ENCODE assay signal across 35 cellular contexts in genomic region chr7:152443586-152443985, GRCh38.
"Had no signal": no experiment of that assay in that cellular context is flagged by ENCODE, and none has a peak within 500 bp of the region (broad histone marks: within the 10 kb centered on the region; RNA-seq: fewer than 3 reads in every experiment).

No MANE protein-coding gene starts in this region.

- H3K9me3 Mint-ChIP-seq: activated B cell treated with CpG ODN at 0.5 μM for 24 hours; activated CD4-positive, alpha-beta memory T cell treated with anti-CD3 and anti-CD28 coated beads, Interleukin-2, amount 10 ng/mL, durations not matched to agents 7 days and 5 days; activated CD4-positive, alpha-beta T cell treated with anti-CD3 and anti-CD28 coated beads, Interleukin-2, amount 10 ng/mL, durations not matched to agents 7 days and 5 days; activated naive CD4-positive, alpha-beta T cell treated with anti-CD3 and anti-CD28 coated beads, Interleukin-2, amount 10 ng/mL, durations not matched to agents 7 days and 5 days; activated naive CD4-positive, alpha-beta T cell treated with anti-CD3 and anti-CD28 coated beads, Interleukin-2, amount 50 U/mL, for 24 hours; activated naive CD8-positive, alpha-beta T cell treated with anti-CD3 and anti-CD28 coated beads, Interleukin-2, amount 10 ng/mL, durations not matched to agents 7 days and 5 days; activated naive CD8-positive, alpha-beta T cell treated with anti-CD3 and anti-CD28 coated beads, Interleukin-2, amount 50 U/mL, for 24 hours; activated T-cell treated with anti-CD3 and anti-CD28 coated beads, Interleukin-2, amount 50 U/mL, for 24 hours; activated T-helper 2 cell treated with anti-CD3 and anti-CD28 coated beads, Interferon-gamma antibody, Interleukin-2, Interleukin-4, amounts not matched to agents 10 μg/mL and 5 μg/mL and 100 μg/mL, durations not matched to agents 14 hours and 24 hours and 36 hours; brain; central memory CD8-positive, alpha-beta T cell; T-helper 1 cell treated with Interleukin-12 subunit alpha and Interleukin-12 subunit beta and Interleukin-4 antibody, amounts not matched to agents 30 μg/mL and 1 μg/mL, for 36 hours; T-helper 2 cell treated with Interferon-gamma antibody and Interleukin-4, amounts not matched to agents 5 μg/mL and 100 μg/mL, for 36 hours had no signal

- H3K27me3 ChIP-seq: ascending aorta, cardiac muscle cell had no signal

- H3K27ac ChIP-seq: ascending aorta, cardiac muscle cell, VCaP had no signal

- ATAC-seq: activated CD8-positive, alpha-beta T cell treated with anti-CD3 and anti-CD28 coated beads, Interleukin-2, amount 10 ng/mL, durations not matched to agents 7 days and 5 days; activated naive CD8-positive, alpha-beta T cell treated with anti-CD3 and anti-CD28 coated beads, Interleukin-2, amount 50 U/mL, for 24 hours had no signal

- H3K4me3 ChIP-seq: ascending aorta, cardiac muscle cell had no signal

- H3K36me3 ChIP-seq: ascending aorta, cardiac muscle cell had no signal

- H3K4me3 Mint-ChIP-seq: activated B cell treated with CpG ODN at 0.5 μM for 24 hours; activated CD4-positive, alpha-beta memory T cell treated with anti-CD3 and anti-CD28 coated beads, Interleukin-2, amount 10 ng/mL, durations not matched to agents 7 days and 5 days; activated CD4-positive, alpha-beta T cell treated with anti-CD3 and anti-CD28 coated beads, Interleukin-2, amount 10 ng/mL, durations not matched to agents 7 days and 5 days; activated CD8-positive, alpha-beta T cell treated with anti-CD3 and anti-CD28 coated beads, Interleukin-2, amount 10 ng/mL, durations not matched to agents 7 days and 5 days; activated naive CD4-positive, alpha-beta T cell treated with anti-CD3 and anti-CD28 coated beads, Interleukin-2, amount 10 ng/mL, durations not matched to agents 7 days and 5 days; activated naive CD4-positive, alpha-beta T cell treated with anti-CD3 and anti-CD28 coated beads, Interleukin-2, amount 50 U/mL, for 24 hours; activated naive CD8-positive, alpha-beta T cell; activated naive CD8-positive, alpha-beta T cell treated with anti-CD3 and anti-CD28 coated beads, Interleukin-2, amount 10 ng/mL, durations not matched to agents 7 days and 5 days; activated naive CD8-positive, alpha-beta T cell treated with anti-CD3 and anti-CD28 coated beads, Interleukin-2, amount 50 U/mL, for 24 hours; activated T-cell treated with anti-CD3 and anti-CD28 coated beads, Interleukin-2, amount 50 U/mL, for 24 hours; brain; central memory CD8-positive, alpha-beta T cell; T-helper 1 cell treated with Interleukin-12 subunit alpha and Interleukin-12 subunit beta and Interleukin-4 antibody, amounts not matched to agents 30 μg/mL and 1 μg/mL, for 36 hours; T-helper 2 cell treated with Interferon-gamma antibody and Interleukin-4, amounts not matched to agents 5 μg/mL and 100 μg/mL, for 36 hours had no signal

- DNase-seq: activated B cell treated with CpG ODN at 0.5 μM for 24 hours; activated CD4-positive, alpha-beta memory T cell treated with anti-CD3 and anti-CD28 coated beads, Interleukin-2, amount 10 ng/mL, durations not matched to agents 7 days and 5 days; activated CD4-positive, alpha-beta T cell treated with anti-CD3 and anti-CD28 coated beads for 4 hours; activated CD4-positive, alpha-beta T cell treated with anti-CD3 and anti-CD28 coated beads, Interleukin-2, amount 10 ng/mL, durations not matched to agents 7 days and 5 days; activated CD4-positive, alpha-beta T cell treated with anti-CD3 and anti-CD28 coated beads, Interleukin-2, amount 50 U/mL, for 48 hours; activated CD4-positive, CD25-positive, alpha-beta regulatory T cell treated with anti-CD3 and anti-CD28 coated beads, Interleukin-2, amount 50 U/mL, for 72 hours; activated CD8-positive, alpha-beta memory T cell treated with anti-CD3 and anti-CD28 coated beads, Interleukin-2, amount 50 U/mL, for 48 hours; activated CD8-positive, alpha-beta T cell treated with anti-CD3 and anti-CD28 coated beads, Interleukin-2, amount 10 ng/mL, durations not matched to agents 7 days and 5 days; activated effector memory CD4-positive, alpha-beta T cell treated with Interleukin-2 at 50 U/mL for 16 hours; activated gamma-delta T cell; activated naive CD4-positive, alpha-beta T cell treated with anti-CD3 and anti-CD28 coated beads, Interleukin-2, amount 10 ng/mL, durations not matched to agents 7 days and 5 days; activated naive CD4-positive, alpha-beta T cell treated with Interleukin-2 at 50 U/mL for 16 hours; activated naive CD8-positive, alpha-beta T cell treated with anti-CD3 and anti-CD28 coated beads, Interleukin-2, amount 10 ng/mL, durations not matched to agents 7 days and 5 days; activated naive CD8-positive, alpha-beta T cell treated with anti-CD3 and anti-CD28 coated beads, Interleukin-2, amount 50 U/mL, for 24 hours; activated T-cell treated with anti-CD3 and anti-CD28 coated beads, Interleukin-2, amount 50 U/mL, for 24 hours; activated T-cell treated with anti-CD3 and anti-CD28 coated beads, Interleukin-2, amount 50 U/mL, for 48 hours; amygdala; anterior cingulate cortex; caudate nucleus; cerebellar nuclear complex; T-helper 1 cell; T-helper 2 cell; T-helper 9 cell had no signal

- H3K27ac Mint-ChIP-seq: activated B cell treated with CpG ODN at 0.5 μM for 24 hours; activated CD4-positive, alpha-beta memory T cell treated with anti-CD3 and anti-CD28 coated beads, Interleukin-2, amount 10 ng/mL, durations not matched to agents 7 days and 5 days; activated CD4-positive, alpha-beta T cell treated with anti-CD3 and anti-CD28 coated beads, Interleukin-2, amount 10 ng/mL, durations not matched to agents 7 days and 5 days; activated CD8-positive, alpha-beta T cell treated with anti-CD3 and anti-CD28 coated beads, Interleukin-2, amount 10 ng/mL, durations not matched to agents 7 days and 5 days; activated naive CD4-positive, alpha-beta T cell treated with anti-CD3 and anti-CD28 coated beads, Interleukin-2, amount 10 ng/mL, durations not matched to agents 7 days and 5 days; activated naive CD4-positive, alpha-beta T cell treated with anti-CD3 and anti-CD28 coated beads, Interleukin-2, amount 50 U/mL, for 24 hours; activated naive CD8-positive, alpha-beta T cell; activated naive CD8-positive, alpha-beta T cell treated with anti-CD3 and anti-CD28 coated beads, Interleukin-2, amount 10 ng/mL, durations not matched to agents 7 days and 5 days; activated naive CD8-positive, alpha-beta T cell treated with anti-CD3 and anti-CD28 coated beads, Interleukin-2, amount 50 U/mL, for 24 hours; activated T-cell treated with anti-CD3 and anti-CD28 coated beads, Interleukin-2, amount 50 U/mL, for 24 hours; activated T-helper 2 cell treated with anti-CD3 and anti-CD28 coated beads, Interferon-gamma antibody, Interleukin-2, Interleukin-4, amounts not matched to agents 10 μg/mL and 5 μg/mL and 100 μg/mL, durations not matched to agents 14 hours and 24 hours and 36 hours; brain; T-helper 1 cell treated with Interleukin-12 subunit alpha and Interleukin-12 subunit beta and Interleukin-4 antibody, amounts not matched to agents 30 μg/mL and 1 μg/mL, for 36 hours; T-helper 2 cell treated with Interferon-gamma antibody and Interleukin-4, amounts not matched to agents 5 μg/mL and 100 μg/mL, for 36 hours had no signal

- H3K36me3 Mint-ChIP-seq: activated naive CD4-positive, alpha-beta T cell treated with anti-CD3 and anti-CD28 coated beads, Interleukin-2, amount 10 ng/mL, durations not matched to agents 7 days and 5 days; activated naive CD4-positive, alpha-beta T cell treated with anti-CD3 and anti-CD28 coated beads, Interleukin-2, amount 50 U/mL, for 24 hours; activated naive CD8-positive, alpha-beta T cell; activated naive CD8-positive, alpha-beta T cell treated with anti-CD3 and anti-CD28 coated beads, Interleukin-2, amount 10 ng/mL, durations not matched to agents 7 days and 5 days; brain had no signal

- H3K9me3 ChIP-seq: ascending aorta had no signal

- H3K4me1 ChIP-seq: ascending aorta had no signal

- FAIRE-seq: bronchial epithelial cell, TTC549 had no signal

- H3K4me1 Mint-ChIP-seq: activated B cell treated with CpG ODN at 0.5 μM for 24 hours; activated CD4-positive, alpha-beta T cell treated with anti-CD3 and anti-CD28 coated beads, Interleukin-2, amount 10 ng/mL, durations not matched to agents 7 days and 5 days; activated naive CD8-positive, alpha-beta T cell treated with anti-CD3 and anti-CD28 coated beads, Interleukin-2, amount 50 U/mL, for 24 hours; brain; central memory CD8-positive, alpha-beta T cell had no signal

- H3K27me3 Mint-ChIP-seq: activated B cell treated with CpG ODN at 0.5 μM for 24 hours; activated CD4-positive, alpha-beta T cell treated with anti-CD3 and anti-CD28 coated beads, Interleukin-2, amount 10 ng/mL, durations not matched to agents 7 days and 5 days; activated naive CD4-positive, alpha-beta T cell treated with anti-CD3 and anti-CD28 coated beads, Interleukin-2, amount 50 U/mL, for 24 hours; activated naive CD8-positive, alpha-beta T cell; activated naive CD8-positive, alpha-beta T cell treated with anti-CD3 and anti-CD28 coated beads, Interleukin-2, amount 50 U/mL, for 24 hours; activated T-cell treated with anti-CD3 and anti-CD28 coated beads, Interleukin-2, amount 50 U/mL, for 24 hours; brain had no signal
